ENCODE assay signal across 20 cellular contexts in the genomic region with DNA sequence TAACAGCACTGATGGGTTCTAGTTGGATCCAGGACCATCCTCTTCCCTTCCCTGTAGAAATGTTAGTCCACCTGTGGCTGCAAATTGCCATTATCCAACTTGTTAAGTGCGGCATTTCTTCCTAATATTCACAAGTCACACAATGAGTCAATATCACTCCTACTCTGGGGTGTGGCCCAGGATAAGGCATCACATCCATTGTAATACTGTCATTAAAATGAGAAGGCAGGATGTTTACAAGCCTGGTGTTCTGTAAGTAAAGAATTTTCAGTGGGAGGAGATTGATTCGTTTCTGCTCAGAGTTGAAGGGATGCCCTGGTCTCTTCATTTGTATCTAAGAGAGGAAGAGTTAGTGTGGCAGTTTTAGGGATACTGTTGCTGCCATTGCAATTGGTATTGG. TPM values are rescaled to one million over a fixed set of nuclear protein-coding genes. Genes with fewer than 3 reads are reported as not detected.
DNase-seq lines count a peak whose midpoint lies in the region; TF ChIP-seq lines count a peak whose summit lies in the region.
"Had no signal": no experiment of that assay in that cellular context is flagged by ENCODE, and none has a peak within 500 bp of the region (broad histone marks: within the 10 kb centered on the region; RNA-seq: fewer than 3 reads in every experiment).

No MANE protein-coding gene starts in this region.

- no peak for TF ChIP-seq POLR2A in ovary (IDR thresholded peaks at IDR 0.05)

- H3K4me2 ChIP-seq in osteoblast (ENCODE audit: insufficient read depth, low read length) = no peak overlapping the region
- no peak overlapping the region for H3K4me2 ChIP-seq in neuronal stem cell (ENCODE audit: insufficient read depth, low read length, poor library complexity, severe bottlenecking)
- H3K4me2 ChIP-seq: KMS-11 had no signal

- H3K4ac ChIP-seq in neuronal stem cell (ENCODE audit: low read length) = no peak overlapping the region

- H3K4me1 ChIP-seq in osteoblast (ENCODE audit: insufficient read depth, low read length) (peaks cover 37% of the 10 kb centered on the region), ovary (ENCODE audit: insufficient read depth) (no peaks in the 10 kb centered on the region), neuronal stem cell (ENCODE audit: control insufficient read depth in 2 of 2, insufficient read depth in 1 of 2, low read depth in 1 of 2, low read length in 2 of 2) (no peaks in the 10 kb centered on the region)

- no peak overlapping the region for H4K8ac ChIP-seq in neuronal stem cell (ENCODE audit: low read depth, low read length)

- H2AK5ac ChIP-seq in neuronal stem cell (ENCODE audit: low read depth, low read length) = no peak overlapping the region

- no peaks in the 10 kb centered on the region for H4K20me1 ChIP-seq in osteoblast (ENCODE audit: insufficient read depth, low read length)

- H2BK120ac ChIP-seq in neuronal stem cell (ENCODE audit: low read depth, low read length) = no peak overlapping the region

- H4K91ac ChIP-seq in neuronal stem cell (ENCODE audit: low read depth, low read length, poor library complexity) = no peak overlapping the region

- no peak overlapping the region for H2BK5ac ChIP-seq in neuronal stem cell (ENCODE audit: low read length)

- no peaks in the 10 kb centered on the region for H3K79me2 ChIP-seq in osteoblast (ENCODE audit: insufficient read depth, low read length)

- TF ChIP-seq CTCF in osteoblast (IDR thresholded peaks at IDR 0.05; ENCODE audit: extremely low read depth, low read depth, low read length) (no peak), ovary (IDR thresholded peaks at IDR 0.05) (no peak), GM10266 (IDR thresholded peaks at IDR 0.05; ENCODE audit: control insufficient read depth, insufficient read depth, low read depth, missing control alignments) (no peak)

- H3K27ac ChIP-seq in osteoblast (ENCODE audit: low read depth, low read length) = no peak overlapping the region
- no peak overlapping the region for H3K27ac ChIP-seq in ovary
- H3K27ac ChIP-seq in neuronal stem cell (replicated peaks; ENCODE audit: low read length) = no peak overlapping the region
- H3K27ac ChIP-seq: brain microvascular endothelial cell, KMS-11 had no signal

- intact Hi-C loops in ovary (cut with DNase I) = no loop called here

- DNase-seq in EL (peak; percentile 25), LoVo (ENCODE audit: low spot score) (peak; percentile 73), dermis blood vessel endothelial cell (peak; percentile 67), osteoblast (ENCODE audit: insufficient read length, low spot score, missing footprints) (peak; percentile 80), ovary (no peak), neuronal stem cell (ENCODE audit: low spot score) (no peak), GM10266 (ENCODE audit: extremely low spot score) (no peak)
- no peak for DNase-seq in activated naive CD4-positive, alpha-beta T cell treated with anti-CD3 and anti-CD28 coated beads, Interleukin-2, amount 50 U/mL, for 16 hours
- DNase-seq: activated CD4-positive, alpha-beta memory T cell treated with anti-CD3 and anti-CD28 coated beads for 36 hours; activated CD4-positive, CD25-positive, alpha-beta regulatory T cell; activated effector memory CD4-positive, alpha-beta T cell treated with anti-CD3 and anti-CD28 coated beads, Interleukin-2, amount 50 U/mL, for 16 hours; brain microvascular endothelial cell; DMS 273 treated with DMSO at 0.1 percent for 48 hours; islet precursor cell; NCI-H1694; NCI-H526 treated with DMSO at 0.1 percent for 48 hours; retina; T-helper 9 cell had no signal

- H3K9me3 ChIP-seq in osteoblast (ENCODE audit: low read depth, low read length) = no peaks in the 10 kb centered on the region
- H3K9me3 ChIP-seq in ovary = no peaks in the 10 kb centered on the region
- H3K9me3 ChIP-seq in neuronal stem cell (replicated peaks in 1 of 2; ENCODE audit: control insufficient read depth in 2 of 2, insufficient read depth in 1 of 2, low read depth in 1 of 2, low read length in 2 of 2) = no peaks in the 10 kb centered on the region

- TF ChIP-seq EP300 in ovary (IDR thresholded peaks at IDR 0.05) = no peak

- H3K36me3 ChIP-seq in osteoblast (ENCODE audit: insufficient read depth, low read length) (no peaks in the 10 kb centered on the region), ovary (no peaks in the 10 kb centered on the region), neuronal stem cell (replicated peaks in 1 of 2; ENCODE audit: control insufficient read depth in 2 of 2, insufficient read depth in 2 of 2, low read length in 2 of 2) (no peaks in the 10 kb centered on the region)
- H3K36me3 ChIP-seq: brain microvascular endothelial cell had no signal

- no peak overlapping the region for H2BK15ac ChIP-seq in neuronal stem cell (ENCODE audit: low read length)

- H3K23ac ChIP-seq in neuronal stem cell (ENCODE audit: low read depth, low read length, poor library complexity) = no peak overlapping the region

- H3K14ac ChIP-seq in neuronal stem cell (ENCODE audit: low read length) = no peak overlapping the region

- no peak overlapping the region for H3K9ac ChIP-seq in neuronal stem cell (ENCODE audit: low read depth, low read length, poor library complexity)
- H3K9ac ChIP-seq: KMS-11 had no signal

- H3K27me3 ChIP-seq in osteoblast (ENCODE audit: insufficient read depth, low read length) (no peaks in the 10 kb centered on the region), ovary (no peaks in the 10 kb centered on the region), neuronal stem cell (ENCODE audit: control insufficient read depth in 3 of 3, insufficient read depth in 3 of 3, low read depth in 1 of 3, low read length in 3 of 3) (peaks cover 0 to 43% (median 0%) of the 10 kb centered on the region in 3 experiments)
- H3K27me3 ChIP-seq: brain microvascular endothelial cell had no signal

- H3K4me3 ChIP-seq in osteoblast (ENCODE audit: insufficient read depth, low read length) (no peak overlapping the region), ovary (no peak overlapping the region), neuronal stem cell (ENCODE audit: low read length in 2 of 2) (no peak overlapping the region)
- H3K4me3 ChIP-seq: coronary artery had no signal

- H3K18ac ChIP-seq in neuronal stem cell (ENCODE audit: low read length) = no peak overlapping the region

- WGBS in ovary, 3 donors = 50 to 60% (median 56%) methylated on average over 2 of the region's 2 CpGs
- WGBS in neuronal stem cell (ENCODE audit: extremely low coverage in 2 of 2, insufficient read length in 2 of 2, insufficient replicate concordance in 1 of 2), 2 donors = no CpG with 5 or more reads among the region's 2 CpGs

- H2AFZ ChIP-seq in osteoblast (ENCODE audit: low read length) (no peak overlapping the region), neuronal stem cell (ENCODE audit: low read length) (no peak overlapping the region)

- H3K79me1 ChIP-seq in neuronal stem cell (ENCODE audit: low read depth, low read length) = no peaks in the 10 kb centered on the region

- no peak overlapping the region for H2BK12ac ChIP-seq in neuronal stem cell (ENCODE audit: low read length)

RNA-seq across cellular contexts. Expression of a gene that starts 18.1 kb away (rescaled TPM):
- total RNA-seq in dermis blood vessel endothelial cell (254 and 371 TPM in 2 replicates), osteoblast (13.3 and 17.0 TPM in 2 replicates), ovary (10 to 100 TPM; 13.3 to 51.0 (median 20.5) TPM)
- 10 to 100 TPM in 1 of 2 donors, 1 to 10 TPM in 1; 7.9 to 13.7 TPM for polyA plus RNA-seq in ovary
- polyA plus RNA-seq in neuronal stem cell (2013, experiment 1 of 2) = 21.0 TPM
- 21.2 TPM for polyA plus RNA-seq in neuronal stem cell (2013, experiment 2 of 2)

Comparison
In these comparisons a context has a peak if more than half of its experiments do, and no peak if none do; other contexts are left out.
1. DNase-seq: peak in EL (single experiment), LoVo (single experiment), dermis blood vessel endothelial cell (single experiment) and osteoblast (single experiment); none in ovary (0 of 5), activated naive CD4-positive, alpha-beta T cell treated with anti-CD3 and anti-CD28 coated beads, Interleukin-2, amount 50 U/mL, for 16 hours (single experiment), neuronal stem cell (single experiment) and GM10266 (single experiment).